ENCODE assay signal across 22 cellular contexts in the genomic region with DNA sequence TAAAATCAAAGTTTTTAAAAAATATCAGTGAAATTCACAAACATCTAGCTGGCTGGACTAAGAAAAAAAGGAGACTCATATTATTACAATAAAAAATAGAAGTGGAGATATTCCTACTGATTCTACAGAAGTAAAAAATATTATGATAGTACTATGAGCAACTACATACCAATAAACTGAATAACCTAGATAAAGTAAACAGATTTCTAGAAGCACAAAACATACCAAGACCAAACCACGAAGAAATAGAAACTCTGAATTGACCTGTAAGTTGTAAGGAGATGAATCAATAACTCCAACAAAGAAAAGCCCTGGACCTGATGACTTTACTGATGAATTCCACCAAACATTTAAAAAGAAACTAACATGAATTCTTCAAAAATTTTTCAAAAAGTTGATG.
"Had no signal": no experiment of that assay in that cellular context is flagged by ENCODE, and none has a peak within 500 bp of the region (broad histone marks: within the 10 kb centered on the region; RNA-seq: fewer than 3 reads in every experiment).

No MANE protein-coding gene starts in this region.

- H3K27me3 ChIP-seq: breast epithelium, gastrocnemius medialis, right atrium auricular region had no signal

- H3K4me3 ChIP-seq: breast epithelium, gastrocnemius medialis, mucosa of descending colon, right atrium auricular region had no signal

- H3K4me1 ChIP-seq: breast epithelium, gastrocnemius medialis, right atrium auricular region had no signal

- ATAC-seq: activated naive CD8-positive, alpha-beta T cell treated with anti-CD3 and anti-CD28 coated beads, Interleukin-2, amount 50 U/mL, for 24 hours; gastrocnemius medialis; left ventricle myocardium superior; mucosa of descending colon; T-cell; WTC11 had no signal

- H3K9me3 ChIP-seq: gastrocnemius medialis, mucosa of descending colon had no signal

- H3K27ac ChIP-seq: breast epithelium, gastrocnemius medialis, right atrium auricular region had no signal

- H3K36me3 ChIP-seq: breast epithelium, gastrocnemius medialis, right atrium auricular region had no signal

- DNase-seq: activated CD4-positive, alpha-beta memory T cell treated with anti-CD3 and anti-CD28 coated beads for 36 hours; activated CD4-positive, alpha-beta T cell treated with anti-CD3 and anti-CD28 coated beads for 4 hours; activated naive CD4-positive, alpha-beta T cell treated with anti-CD3 and anti-CD28 coated beads, Interleukin-2, amount 10 ng/mL, durations not matched to agents 7 days and 5 days; activated naive CD8-positive, alpha-beta T cell treated with anti-CD3 and anti-CD28 coated beads, Interleukin-2, amount 50 U/mL, for 24 hours; activated T-cell treated with anti-CD3 and anti-CD28 coated beads, Interleukin-2, amount 50 U/mL, for 24 hours; aorta; cerebellar nuclear complex; effector CD8-positive, alpha-beta T cell; gastrocnemius medialis; head of caudate nucleus; kidney glomerular epithelial cell; left ventricle myocardium superior; mucosa of descending colon; naive B cell; stimulated activated CD4-positive, alpha-beta T cell treated with anti-CD3 and anti-CD28 coated beads, Interleukin-12 subunit alpha, Interleukin-12 subunit beta, amount 100 ng/mL, for 4 hours; stimulated activated CD4-positive, alpha-beta T cell treated with anti-CD3 and anti-CD28 coated beads, Interleukin-1b, Interleukin-23, amount 100 ng/mL, for 48 hours; stimulated activated CD8-positive, alpha-beta memory T cell treated with anti-CD3 and anti-CD28 coated beads, Interleukin-4, amount 100 ng/mL, for 48 hours; stimulated activated naive CD4-positive, alpha-beta T cell; T-cell had no signal
